12 cellular contexts compared by ENCODE assay signal in genomic region chr7:74476546-74477095, GRCh38. TPM values are rescaled to one million over a fixed set of nuclear protein-coding genes. Genes with fewer than 3 reads are reported as not detected.
DNase-seq lines count a peak whose midpoint lies in the region; ATAC-seq and TF ChIP-seq lines count a peak whose summit lies in the region.
"Had no signal": no experiment of that assay in that cellular context is flagged by ENCODE, and none has a peak within 500 bp of the region (broad histone marks: within the 10 kb centered on the region; RNA-seq: fewer than 3 reads in every experiment).

No MANE protein-coding gene starts in this region.

- peaks cover 40% of the 10 kb centered on the region for H3K79me2 ChIP-seq in ACC112 (ENCODE audit: control insufficient read depth, insufficient read depth, low read length, unreplicated experiment)

- DNase-seq in RWPE1 (ENCODE audit: low spot score) (no peak), renal cortical epithelial cell (ENCODE audit: low read depth) (peak; percentile 56), KG1 (lab: John Stamatoyannopoulos, UW) (no peak), 8988T (no peak)
- DNase-seq: activated CD4-positive, CD25-positive, alpha-beta regulatory T cell treated with anti-CD3 and anti-CD28 coated beads, Interleukin-2, amount 50 U/mL, for 72 hours; activated T-cell treated with anti-CD3 and anti-CD28 coated beads, Interleukin-2, amount 50 U/mL, for 24 hours; NCI-H1092; NCI-H446 had no signal

- H3K4me1 ChIP-seq in ACC112 (ENCODE audit: control insufficient read depth, insufficient read depth, low read length, unreplicated experiment), result peaks cover 61% of the 10 kb centered on the region
- peaks cover 8 to 81% (median 38%) of the 10 kb centered on the region in 3 donors for H3K4me1 ChIP-seq in gastroesophageal sphincter

- CTCF ChIA-PET in RWPE1 (lab: Yijun Ruan, JAX), result interaction anchor here (0.7 kb wide), 1 partner anchor 17 kb away, joined by 4 read pairs; no protein-coding TSS in a partner anchor

- TF ChIP-seq POLR2A in gastroesophageal sphincter (IDR thresholded peaks at IDR 0.05), result no peak

- WGBS in gastroesophageal sphincter (ENCODE audit: low coverage in 1 of 2), 2 donors, result 65 to 85% methylated on average over 2 to 8 of the region's 11 CpGs

- H3K27ac ChIP-seq in ACC112 (ENCODE audit: low read depth, low read length) (peak overlapping the region; percentile 99), RWPE1 (peak overlapping the region; percentile 100), gastroesophageal sphincter (peak overlapping the region; percentile 95 to 98 (median 96))

- H3K36me3 ChIP-seq in ACC112 (ENCODE audit: insufficient read depth, low read length) (no peaks in the 10 kb centered on the region), gastroesophageal sphincter (no peaks in the 10 kb centered on the region)

- TF ChIP-seq CTCF in RWPE1 (conservative IDR thresholded peaks at IDR 0.05; ENCODE audit: low read depth) (no peak), gastroesophageal sphincter (IDR thresholded peaks at IDR 0.05) (no peak)

- H3K27me3 ChIP-seq in ACC112 (ENCODE audit: insufficient read depth, low read length) (no peaks in the 10 kb centered on the region), gastroesophageal sphincter (no peaks in the 10 kb centered on the region)

- ATAC-seq in gastroesophageal sphincter, result no peak
- no peak for ATAC-seq in GM21529 (IDR thresholded peaks at IDR 0.05; ENCODE audit: unreplicated experiment)
- ATAC-seq in HG02938 (IDR thresholded peaks at IDR 0.05; ENCODE audit: unreplicated experiment), result no peak

- H2AFZ ChIP-seq in ACC112 (ENCODE audit: low read length, unreplicated experiment), result no peak overlapping the region

- H3K4me3 ChIP-seq in ACC112 (ENCODE audit: low read depth, low read length) (no peak overlapping the region), gastroesophageal sphincter (no peak overlapping the region)

- H3K9me3 ChIP-seq in gastroesophageal sphincter, result no peaks in the 10 kb centered on the region

- no peak for TF ChIP-seq EP300 in gastroesophageal sphincter (IDR thresholded peaks at IDR 0.05)

- POLR2A ChIA-PET in RWPE1 (lab: Yijun Ruan, JAX; ENCODE audit: low non-redundant PET), result interaction anchor here (0.5 kb wide), 2 partner anchors 24 to 65 kb away, joined by 3 to 5 read pairs; no protein-coding TSS in a partner anchor

RNA-seq across cellular contexts. Expression of gene GTF2IRD1, which starts 22.9 kb away (rescaled TPM):
- total RNA-seq in gastroesophageal sphincter, result 10 to 100 TPM; 21.5 to 49.0 (median 28.2) TPM
- total RNA-seq in renal cortical epithelial cell, result 27.3 and 52.2 TPM in 2 replicates
